In genomic region chr2:120855855-120856405, GRCh38 we compare ENCODE assay signal across 21 cellular contexts.
"Had no signal": no experiment of that assay in that cellular context is flagged by ENCODE, and none has a peak within 500 bp of the region (broad histone marks: within the 10 kb centered on the region; RNA-seq: fewer than 3 reads in every experiment).

No MANE protein-coding gene starts in this region.

- H3K4me3 ChIP-seq: breast epithelium, gastroesophageal sphincter, ovary, psoas muscle, right atrium auricular region, thyroid gland had no signal

- H3K4me1 ChIP-seq: breast epithelium, psoas muscle, thyroid gland had no signal

- DNase-seq: activated CD4-positive, alpha-beta T cell treated with anti-CD3 and anti-CD28 coated beads, Interleukin-2, amount 50 U/mL, for 48 hours; activated CD8-positive, alpha-beta memory T cell treated with anti-CD3 and anti-CD28 coated beads, Interleukin-2, amount 50 U/mL, for 48 hours; activated naive CD4-positive, alpha-beta T cell treated with anti-CD3 and anti-CD28 coated beads for 36 hours; activated naive CD8-positive, alpha-beta T cell treated with anti-CD3 and anti-CD28 coated beads, Interleukin-2, amount 10 ng/mL, durations not matched to agents 7 days and 5 days; activated T-cell treated with anti-CD3 and anti-CD28 coated beads, Interleukin-2, amount 50 U/mL, for 4 hours; cortex of kidney; hypothalamus; left cardiac atrium; naive thymus-derived CD4-positive, alpha-beta T cell; psoas muscle; stimulated activated CD4-positive, alpha-beta T cell treated with anti-CD3 and anti-CD28 coated beads, Interleukin-12 subunit alpha, Interleukin-12 subunit beta, amount 100 ng/mL, for 4 hours; stimulated activated CD4-positive, alpha-beta T cell treated with anti-CD3 and anti-CD28 coated beads, Interleukin-1b, Interleukin-23, amount 100 ng/mL, for 48 hours; substantia nigra; T-helper 9 cell; thyroid gland had no signal

- FAIRE-seq: islet of Langerhans had no signal

- H3K27me3 ChIP-seq: breast epithelium, gastroesophageal sphincter, ovary, right atrium auricular region, thyroid gland had no signal

- H3K9me3 ChIP-seq: breast epithelium, gastroesophageal sphincter, ovary, psoas muscle, right atrium auricular region, thyroid gland had no signal

- H3K27ac ChIP-seq: epithelial cell of prostate, gastroesophageal sphincter, ovary, psoas muscle, right atrium auricular region, thyroid gland had no signal

- H3K36me3 ChIP-seq: breast epithelium, gastroesophageal sphincter, ovary, right atrium auricular region, thyroid gland had no signal
